1 cellular context compared by ENCODE assay signal in the genomic region with DNA sequence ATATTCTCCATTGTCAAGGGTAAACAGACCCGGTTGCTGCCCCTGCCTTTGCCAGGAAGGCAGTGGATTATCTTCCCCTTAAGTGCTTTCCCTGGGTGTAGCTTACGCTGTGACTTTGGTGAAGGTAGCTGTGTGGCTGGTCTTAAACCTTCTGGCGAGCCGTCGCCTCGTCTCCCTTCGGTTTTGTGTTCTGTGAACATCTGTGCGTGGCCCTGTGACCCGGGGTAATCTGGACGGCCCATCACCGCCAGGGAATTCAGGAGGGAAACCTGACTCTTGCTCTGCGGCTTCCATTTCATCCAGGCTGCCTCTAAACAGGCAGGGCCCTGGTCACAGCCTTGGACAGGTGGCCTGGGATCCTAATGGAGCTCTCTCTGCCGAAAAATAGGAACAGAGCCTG.
TF ChIP-seq lines count a peak whose summit lies in the region.

No MANE protein-coding gene starts in this region.

TF ChIP-seq in IMR-90, 13 proteins besides CTCF, POLR2A, EP300 and RAD21 (continued from another document):
- TF ChIP-seq CEBPB (IDR thresholded peaks at IDR 0.05; ENCODE audit: low read depth, low read length) (no peak), FOS (IDR thresholded peaks at IDR 0.05; ENCODE audit: low read depth, low read length) (no peak), RFX5 (IDR thresholded peaks at IDR 0.05; ENCODE audit: low read depth, low read length) (no peak), MAFK (IDR thresholded peaks at IDR 0.05; ENCODE audit: low read depth, low read length) (no peak), RCOR1 (IDR thresholded peaks at IDR 0.05; ENCODE audit: insufficient replicate concordance, low read length) (no peak), MXI1 (IDR thresholded peaks at IDR 0.05; ENCODE audit: borderline replicate concordance, low read depth, low read length) (no peak), SMC3 (IDR thresholded peaks at IDR 0.05; ENCODE audit: low read depth, low read length) (no peak), NFE2L2 (IDR thresholded peaks at IDR 0.05; ENCODE audit: low read depth, low read length) (no peak)
- TF ChIP-seq, protein P1, sequence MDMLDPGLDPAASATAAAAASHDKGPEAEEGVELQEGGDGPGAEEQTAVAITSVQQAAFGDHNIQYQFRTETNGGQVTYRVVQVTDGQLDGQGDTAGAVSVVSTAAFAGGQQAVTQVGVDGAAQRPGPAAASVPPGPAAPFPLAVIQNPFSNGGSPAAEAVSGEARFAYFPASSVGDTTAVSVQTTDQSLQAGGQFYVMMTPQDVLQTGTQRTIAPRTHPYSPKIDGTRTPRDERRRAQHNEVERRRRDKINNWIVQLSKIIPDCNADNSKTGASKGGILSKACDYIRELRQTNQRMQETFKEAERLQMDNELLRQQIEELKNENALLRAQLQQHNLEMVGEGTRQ (IDR thresholded peaks at IDR 0.05; ENCODE audit: low read depth, low read length), result no peak
